Comparison of ENCODE assay signal across 9 cellular contexts in genomic region chr15:91522609-91523332, GRCh38.
DNase-seq lines count a peak whose midpoint lies in the region; ATAC-seq and TF ChIP-seq lines count a peak whose summit lies in the region.
"Had no signal": no experiment of that assay in that cellular context is flagged by ENCODE, and none has a peak within 500 bp of the region (broad histone marks: within the 10 kb centered on the region; RNA-seq: fewer than 3 reads in every experiment).

No MANE protein-coding gene starts in this region.

- DNase-seq in AG04449 (ENCODE audit: low read depth, low spot score) (no peak), H4 (ENCODE audit: low spot score) (peak; percentile 6), WTC11 (ENCODE audit: low spot score) (no peak), hepatic stellate cell (ENCODE audit: low spot score) (peak; percentile 11), OCI-LY7 (ENCODE audit: low spot score) (no peak), NCI-H345 (lab: John Stamatoyannopoulos, UW) (no peak), NCI-H1048 (lab: John Stamatoyannopoulos, UW) (no peak)
- DNase-seq: activated CD4-positive, alpha-beta T cell treated with anti-CD3 and anti-CD28 coated beads, Interleukin-2, amount 50 U/mL, for 4 hours had no signal

- H3K9me2 ChIP-seq in OCI-LY7 (ENCODE audit: insufficient read depth, low read length), result no peaks in the 10 kb centered on the region

- H3K4me1 ChIP-seq in OCI-LY7 (ENCODE audit: insufficient read depth, low read length, poor library complexity, severe bottlenecking), result no peaks in the 10 kb centered on the region

- H3K27ac ChIP-seq in OCI-LY7 (ENCODE audit: low read depth, low read length, poor library complexity, severe bottlenecking), result no peak overlapping the region

- CTCF ChIA-PET in AG04449 (lab: Yijun Ruan, JAX) (interaction anchor here (0.6 to 1.7 kb wide), 2 partner anchors 11 to 220 kb away, joined by 3 to 14 read pairs; no protein-coding TSS in a partner anchor), WTC11 (lab: Charles Lee) (no interaction called here), OCI-LY7 (lab: Charles Lee; ENCODE audit: unreplicated experiment) (no interaction called here)

- H3K4me1 Mint-ChIP-seq in WTC11, result no peaks in the 10 kb centered on the region

- H3K4me2 ChIP-seq in OCI-LY7 (ENCODE audit: low read length), result no peak overlapping the region

- ATAC-seq in WTC11 (peak; percentile 32; the same call in 1 of the 2 replicates), HG03097 (IDR thresholded peaks at IDR 0.05; ENCODE audit: low FRiP score, unreplicated experiment) (no peak)

- no peak overlapping the region for H3K4me3 Mint-ChIP-seq in WTC11

- no peaks in the 10 kb centered on the region for H3K36me3 ChIP-seq in OCI-LY7 (ENCODE audit: insufficient read depth, low read length)

- no peaks in the 10 kb centered on the region for H3K79me2 ChIP-seq in OCI-LY7 (ENCODE audit: insufficient read depth, low read depth, low read length)

- H3K9me3 Mint-ChIP-seq in WTC11, result peaks cover 42% of the 10 kb centered on the region

- peaks cover 30% of the 10 kb centered on the region for H3K27me3 Mint-ChIP-seq in WTC11 (ENCODE audit: low read depth)

- no peak overlapping the region for H2AFZ ChIP-seq in OCI-LY7 (ENCODE audit: low read length)

- no peaks in the 10 kb centered on the region for H3K9me3 ChIP-seq in OCI-LY7 (ENCODE audit: low read length)

- no TSS peak for BruUV-seq in OCI-LY7 (replicated peaks; lab: Mats Ljungman, UMichigan)

- peaks cover 27% of the 10 kb centered on the region for H3K36me3 Mint-ChIP-seq in WTC11

- H4K20me1 ChIP-seq in OCI-LY7 (ENCODE audit: insufficient read depth, low read length), result no peaks in the 10 kb centered on the region

- intact Hi-C loops in OCI-LY7 (cut with micrococcal nuclease; ENCODE audit: unreplicated experiment), result no loop called here

- H3K27ac Mint-ChIP-seq in WTC11, result no peak overlapping the region

- no peak overlapping the region for H3K4me3 ChIP-seq in AG04449 (ENCODE audit: low read depth, low read length)
- no peak overlapping the region for H3K4me3 ChIP-seq in OCI-LY7 (ENCODE audit: low read depth, low read length, poor library complexity, severe bottlenecking)

- TF ChIP-seq CTCF in AG04449 (IDR thresholded peaks at IDR 0.05; ENCODE audit: insufficient read depth, low read length, missing control alignments) (peak; percentile 44), WTC11 (IDR thresholded peaks at IDR 0.05) (no peak), OCI-LY7 (conservative IDR thresholded peaks at IDR 0.05; ENCODE audit: low read length) (no peak)

- POLR2A ChIA-PET in AG04449 (lab: Yijun Ruan, JAX) (no interaction called here), WTC11 (lab: Charles Lee) (no interaction called here), OCI-LY7 (lab: Charles Lee) (no interaction called here)

TF ChIP-seq in WTC11, 78 proteins besides CTCF, POLR2A, EP300 and RAD21:
- no peak for TF ChIP-seq PREB (CRISPR knock-in tag; IDR thresholded peaks at IDR 0.05; ENCODE audit: borderline replicate concordance)
TF ChIP-seq in WTC11: peak in this region for 0.

Comparison
In these comparisons a context has a peak if more than half of its experiments do, and no peak if none do; other contexts are left out.
1. DNase-seq: peak in H4 (single experiment) and hepatic stellate cell (single experiment); none in AG04449 (single experiment), WTC11 (single experiment), OCI-LY7 (single experiment), NCI-H345 (single experiment) and NCI-H1048 (single experiment).